9 cellular contexts compared by ENCODE assay signal in the genomic region with DNA sequence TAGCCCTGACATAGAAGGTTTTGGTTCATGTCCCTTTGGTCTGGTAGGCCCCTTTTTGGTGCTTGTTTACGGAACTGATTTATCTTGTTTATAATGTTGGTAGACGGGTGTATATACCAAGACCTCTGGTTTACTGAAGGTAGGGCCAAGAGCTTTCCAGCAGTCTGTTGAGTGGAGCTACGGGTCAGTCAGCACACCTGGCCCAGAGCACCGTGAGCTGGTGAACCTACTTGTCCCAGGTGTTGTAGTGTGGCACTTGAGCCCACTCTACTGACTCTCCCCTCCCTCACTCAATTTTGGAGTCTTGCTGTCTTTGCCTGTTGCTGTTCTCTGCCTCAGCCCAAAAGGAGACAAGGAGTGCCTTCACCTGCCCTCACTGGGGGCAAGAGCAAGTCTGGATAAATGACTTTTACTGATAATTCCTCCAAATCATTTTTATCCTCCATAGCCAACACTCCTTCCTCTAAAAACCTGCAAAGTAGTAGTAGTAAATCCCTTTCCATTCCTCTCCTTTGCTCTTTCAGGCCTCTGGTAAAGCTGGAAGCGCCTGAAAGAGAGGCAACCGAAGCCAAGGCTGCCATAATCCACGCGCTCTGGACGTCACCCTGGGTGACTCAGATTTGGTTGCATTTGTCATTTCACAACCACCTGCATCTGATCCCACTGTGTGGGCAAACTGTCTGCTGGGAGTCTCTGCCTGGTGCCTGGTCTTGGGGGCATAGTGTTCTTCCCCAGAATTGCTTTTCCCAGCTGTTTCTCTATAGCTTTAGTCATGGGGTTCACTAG. TPM values are rescaled to one million over a fixed set of nuclear protein-coding genes. Genes with fewer than 3 reads are reported as not detected.
DNase-seq lines count a peak whose midpoint lies in the region; ATAC-seq and TF ChIP-seq lines count a peak whose summit lies in the region.
"Had no signal": no experiment of that assay in that cellular context is flagged by ENCODE, and none has a peak within 500 bp of the region (broad histone marks: within the 10 kb centered on the region; RNA-seq: fewer than 3 reads in every experiment).

No MANE protein-coding gene starts in this region.

- peak overlapping the region; percentile 66 for H3K27ac ChIP-seq in HL-60 (replicated peaks)
- H3K27ac ChIP-seq: KMS-11 had no signal

- H3K36me3 Mint-ChIP-seq in activated naive CD8-positive, alpha-beta T cell treated with anti-CD3 and anti-CD28 coated beads, Interleukin-2, amount 10 ng/mL, durations not matched to agents 7 days and 5 days, result peaks cover 35% of the 10 kb centered on the region
- peaks cover 9% of the 10 kb centered on the region for H3K36me3 Mint-ChIP-seq in memory B cell

- H3K4me3 Mint-ChIP-seq in activated naive CD8-positive, alpha-beta T cell treated with anti-CD3 and anti-CD28 coated beads, Interleukin-2, amount 10 ng/mL, durations not matched to agents 7 days and 5 days, result no peak overlapping the region
- no peak overlapping the region for H3K4me3 Mint-ChIP-seq in memory B cell

- H3K27ac Mint-ChIP-seq in activated naive CD8-positive, alpha-beta T cell treated with anti-CD3 and anti-CD28 coated beads, Interleukin-2, amount 10 ng/mL, durations not matched to agents 7 days and 5 days, result peak overlapping the region; percentile 44
- peak overlapping the region; percentile 88 for H3K27ac Mint-ChIP-seq in memory B cell

- H3K27me3 ChIP-seq in HL-60 (ENCODE audit: insufficient read depth, poor library complexity, severe bottlenecking), result no peaks in the 10 kb centered on the region

- H3K27me3 Mint-ChIP-seq in activated naive CD8-positive, alpha-beta T cell treated with anti-CD3 and anti-CD28 coated beads, Interleukin-2, amount 10 ng/mL, durations not matched to agents 7 days and 5 days, result no peaks in the 10 kb centered on the region
- H3K27me3 Mint-ChIP-seq in memory B cell, result no peaks in the 10 kb centered on the region

- TF ChIP-seq CTCF in AG10803 (conservative IDR thresholded peaks at IDR 0.05; ENCODE audit: low read length) (no peak), HL-60 (IDR thresholded peaks at IDR 0.05; ENCODE audit: insufficient read depth, low read length) (no peak)

- DNase-seq in AG10803 (ENCODE audit: low read depth), result peak; percentile 70
- peak; percentile 69 to 87 for DNase-seq in HL-60 (ENCODE audit: low read depth in 1 of 2, low spot score in 1 of 2)
- DNase-seq in activated naive CD8-positive, alpha-beta T cell treated with anti-CD3 and anti-CD28 coated beads, Interleukin-2, amount 10 ng/mL, durations not matched to agents 7 days and 5 days, result no peak
- DNase-seq in memory B cell (ENCODE audit: low spot score in 2 of 2), result no peak
- no peak for DNase-seq in KG1 (lab: John Stamatoyannopoulos, UW)
- no peak for DNase-seq in D341Med (ENCODE audit: low spot score)
- no peak for DNase-seq in NCI-H146 (lab: John Stamatoyannopoulos, UW)
- DNase-seq in hippocampal formation (lab: John Stamatoyannopoulos, UW), result no peak

- POLR2A ChIA-PET in activated naive CD8-positive, alpha-beta T cell treated with anti-CD3 and anti-CD28 coated beads, Interleukin-2, amount 10 ng/mL, durations not matched to agents 7 days and 5 days (lab: Charles Lee), result interaction anchor here (2.9 kb wide), 1 partner anchor 8 kb away, joined by 14 read pairs; no protein-coding TSS in a partner anchor

- peaks cover 61% of the 10 kb centered on the region for H3K4me1 Mint-ChIP-seq in activated naive CD8-positive, alpha-beta T cell treated with anti-CD3 and anti-CD28 coated beads, Interleukin-2, amount 10 ng/mL, durations not matched to agents 7 days and 5 days
- peaks cover 66% of the 10 kb centered on the region for H3K4me1 Mint-ChIP-seq in memory B cell

- H3K9me3 Mint-ChIP-seq in activated naive CD8-positive, alpha-beta T cell treated with anti-CD3 and anti-CD28 coated beads, Interleukin-2, amount 10 ng/mL, durations not matched to agents 7 days and 5 days, result no peaks in the 10 kb centered on the region
- no peaks in the 10 kb centered on the region for H3K9me3 Mint-ChIP-seq in memory B cell

- H3K4me3 ChIP-seq in AG10803 (ENCODE audit: low read length), result no peak overlapping the region
- no peak overlapping the region for H3K4me3 ChIP-seq in HL-60 (replicated peaks; ENCODE audit: insufficient read depth, low read length)

- ATAC-seq in activated naive CD8-positive, alpha-beta T cell treated with anti-CD3 and anti-CD28 coated beads, Interleukin-2, amount 10 ng/mL, durations not matched to agents 7 days and 5 days (ENCODE audit: low read depth), result peak; percentile 10
- ATAC-seq in memory B cell (ENCODE audit: low read depth), result peak; percentile 8

RNA-seq across cellular contexts. Expression of a gene that starts 22.2 kb away (rescaled TPM):
- 10 to 100 TPM; 37.0 to 39.1 TPM for total RNA-seq in activated naive CD8-positive, alpha-beta T cell treated with anti-CD3 and anti-CD28 coated beads, Interleukin-2, amount 10 ng/mL, durations not matched to agents 7 days and 5 days

Comparison
In these comparisons a context has a peak if more than half of its experiments do, and no peak if none do; other contexts are left out.
1. DNase-seq: peak in AG10803 (single experiment) and HL-60 (2 of 2); none in activated naive CD8-positive, alpha-beta T cell treated with anti-CD3 and anti-CD28 coated beads, Interleukin-2, amount 10 ng/mL, durations not matched to agents 7 days and 5 days (single experiment), memory B cell (0 of 2), KG1 (single experiment), D341Med (single experiment), NCI-H146 (single experiment) and hippocampal formation (0 of 2).